ENCODE assay signal across 8 cellular contexts in the genomic region with DNA sequence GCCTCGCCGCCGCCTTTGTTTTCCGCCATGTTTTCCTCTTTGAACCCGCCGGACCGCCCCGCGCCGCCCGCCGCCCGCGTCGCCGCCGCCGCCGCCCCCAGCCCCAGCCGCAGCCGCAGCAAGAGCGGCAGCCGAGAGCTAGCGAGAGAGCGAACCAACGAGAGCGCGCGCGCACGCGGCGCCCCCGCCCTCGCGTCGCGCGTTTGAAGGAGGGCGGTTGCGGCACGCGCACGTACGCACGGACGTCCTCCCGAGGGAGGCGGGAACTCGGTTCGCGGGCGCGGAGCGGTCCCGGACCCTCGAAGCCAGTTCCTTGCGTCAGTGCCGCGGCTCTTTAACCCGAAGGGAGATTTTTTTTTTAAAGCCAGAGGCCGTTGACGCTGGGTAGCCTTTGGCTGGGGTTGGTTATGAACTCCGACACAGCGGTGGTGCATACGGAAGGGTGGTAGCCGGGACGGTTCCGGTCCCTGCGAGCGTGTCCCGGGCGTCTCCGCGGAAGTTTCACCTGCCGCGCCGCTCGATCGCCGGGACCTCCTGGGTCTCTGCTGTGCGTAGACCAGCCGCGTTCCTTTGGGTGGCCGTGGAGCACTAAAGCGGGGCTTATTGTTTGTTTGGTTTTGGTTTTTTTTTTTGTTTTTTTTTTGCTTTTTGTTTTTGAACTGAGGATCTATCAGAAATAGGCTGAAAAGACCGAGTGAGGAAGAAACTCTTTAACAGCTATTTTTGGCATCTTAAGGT. TPM values are rescaled to one million over a fixed set of nuclear protein-coding genes. Genes with fewer than 3 reads are reported as not detected.
DNase-seq lines count a peak whose midpoint lies in the region; ATAC-seq lines count a peak whose summit lies in the region.

A gene (minus strand): TSS at position 156 of the 738 bp plus-strand sequence. CDS start 127 bp downstream, at position 29.

- H3K9me3 ChIP-seq in endocrine pancreas (ENCODE audit: control insufficient read depth, low read length), result no peaks in the 10 kb centered on the region

- H3K27me3 Mint-ChIP-seq in activated CD8-positive, alpha-beta memory T cell treated with anti-CD3 and anti-CD28 coated beads, Interleukin-2, amount 10 ng/mL, durations not matched to agents 7 days and 5 days, result no peaks in the 10 kb centered on the region

- no peak within 1 kb of the TSS for H2BK15ac ChIP-seq in mesendoderm (replicated peaks; ENCODE audit: low read depth)

- no peak within 1 kb of the TSS for H2BK120ac ChIP-seq in mesendoderm (ENCODE audit: low read depth, low read length)

- H3K9me3 Mint-ChIP-seq in activated CD8-positive, alpha-beta memory T cell treated with anti-CD3 and anti-CD28 coated beads, Interleukin-2, amount 10 ng/mL, durations not matched to agents 7 days and 5 days (ENCODE audit: low read depth), result no peaks in the 10 kb centered on the region

- H3K9ac ChIP-seq in endocrine pancreas (ENCODE audit: control insufficient read depth, insufficient read depth, low read length), result peak within 1 kb of the TSS; percentile 78
- peak within 1 kb of the TSS; percentile 94 for H3K9ac ChIP-seq in mesendoderm (ENCODE audit: low read length)

- peaks cover 41% of the 10 kb centered on the region for H3K79me2 ChIP-seq in mesendoderm (ENCODE audit: control insufficient read depth, insufficient read depth, low read length)

- H3K36me3 ChIP-seq in endocrine pancreas (ENCODE audit: control insufficient read depth, insufficient read depth, low read length) (no peaks in the 10 kb centered on the region), mesendoderm (ENCODE audit: control insufficient read depth, insufficient read depth, low read length) (no peaks in the 10 kb centered on the region)

- peak within 1 kb of the TSS; percentile 89 for H3K4me3 ChIP-seq in endocrine pancreas (ENCODE audit: control insufficient read depth, insufficient read depth, low read length)
- peak within 1 kb of the TSS; percentile 87 for H3K4me3 ChIP-seq in mesendoderm (ENCODE audit: low read length)

- peak within 1 kb of the TSS; percentile 98 for H3K27ac Mint-ChIP-seq in activated CD8-positive, alpha-beta memory T cell treated with anti-CD3 and anti-CD28 coated beads, Interleukin-2, amount 10 ng/mL, durations not matched to agents 7 days and 5 days

- peak within 1 kb of the TSS; percentile 98 for H3K4me2 ChIP-seq in mesendoderm (ENCODE audit: low read length)

- H3K56ac ChIP-seq in mesendoderm (ENCODE audit: low read length), result peak within 1 kb of the TSS; percentile 99

- peaks cover 11% of the 10 kb centered on the region for H3K79me1 ChIP-seq in mesendoderm (ENCODE audit: low read length)

- H3K4me1 Mint-ChIP-seq in activated CD8-positive, alpha-beta memory T cell treated with anti-CD3 and anti-CD28 coated beads, Interleukin-2, amount 10 ng/mL, durations not matched to agents 7 days and 5 days, result peaks cover 45% of the 10 kb centered on the region

- peak within 1 kb of the TSS; percentile 95 for H3K4me3 Mint-ChIP-seq in activated CD8-positive, alpha-beta memory T cell treated with anti-CD3 and anti-CD28 coated beads, Interleukin-2, amount 10 ng/mL, durations not matched to agents 7 days and 5 days

- peak within 1 kb of the TSS; percentile 61 for H3K4ac ChIP-seq in mesendoderm (ENCODE audit: low read depth, low read length)

- H3K36me3 Mint-ChIP-seq in activated CD8-positive, alpha-beta memory T cell treated with anti-CD3 and anti-CD28 coated beads, Interleukin-2, amount 10 ng/mL, durations not matched to agents 7 days and 5 days, result peaks cover 20% of the 10 kb centered on the region

- H2AK5ac ChIP-seq in mesendoderm (ENCODE audit: low read length), result no peak within 1 kb of the TSS

- H3K23ac ChIP-seq in mesendoderm (ENCODE audit: low read length), result peak within 1 kb of the TSS; percentile 92

- H3K4me1 ChIP-seq in endocrine pancreas (ENCODE audit: control insufficient read depth, insufficient read depth, low read length), result peaks cover 5% of the 10 kb centered on the region
- peaks cover 13% of the 10 kb centered on the region for H3K4me1 ChIP-seq in mesendoderm (ENCODE audit: control insufficient read depth, low read depth, low read length)

- WGBS in mesendoderm (ENCODE audit: extremely low coverage, insufficient coverage, low lambda C conversion rate), result no CpG with 5 or more reads among the region's 87 CpGs

- H3K18ac ChIP-seq in mesendoderm (ENCODE audit: low read length), result peak within 1 kb of the TSS; percentile 88

- H3K27ac ChIP-seq in mesendoderm (ENCODE audit: low read depth, low read length), result peak within 1 kb of the TSS; percentile 86

- DNase-seq in COR-L47 (lab: John Stamatoyannopoulos, UW) (peak; percentile 91), HT1080 (ENCODE audit: low read depth) (peak; percentile 88), NOMO-1 (lab: John Stamatoyannopoulos, UW; ENCODE audit: unreplicated experiment in 2 of 2) (peak; percentile 85 to 91), mesendoderm (peak; percentile 96)
- DNase-seq in activated CD8-positive, alpha-beta memory T cell treated with anti-CD3 and anti-CD28 coated beads, Interleukin-2, amount 10 ng/mL, durations not matched to agents 7 days and 5 days, result peak; percentile 93
- peak; percentile 90 for DNase-seq in stimulated activated CD8-positive, alpha-beta memory T cell treated with anti-CD3 and anti-CD28 coated beads, Interleukin-12 subunit alpha, Interleukin-12 subunit beta, amount 100 ng/mL, for 4 hours (ENCODE audit: low read depth)

- no peak within 1 kb of the TSS for H2BK5ac ChIP-seq in mesendoderm (ENCODE audit: low read length)

- CTCF ChIA-PET in activated CD8-positive, alpha-beta memory T cell treated with anti-CD3 and anti-CD28 coated beads, Interleukin-2, amount 10 ng/mL, durations not matched to agents 7 days and 5 days (lab: Charles Lee), result interaction anchor here (0.6 to 2.0 kb wide), 8 partner anchors 11 to 532 kb away, joined by 3 to 5 read pairs (median 3); a partner anchor contains a TSS

- no peak within 1 kb of the TSS for H4K5ac ChIP-seq in mesendoderm (ENCODE audit: low read length)

- no peaks in the 10 kb centered on the region for H3K27me3 ChIP-seq in endocrine pancreas (ENCODE audit: control insufficient read depth, insufficient read depth, low read length)
- no peaks in the 10 kb centered on the region for H3K27me3 ChIP-seq in mesendoderm (ENCODE audit: insufficient read depth, low read length, poor library complexity)

- peak; percentile 64 for ATAC-seq in GM21367 (IDR thresholded peaks at IDR 0.05; ENCODE audit: unreplicated experiment)
- ATAC-seq in activated CD8-positive, alpha-beta memory T cell treated with anti-CD3 and anti-CD28 coated beads, Interleukin-2, amount 10 ng/mL, durations not matched to agents 7 days and 5 days, result peak; percentile 82

- no peak within 1 kb of the TSS for H4K8ac ChIP-seq in mesendoderm (ENCODE audit: low read depth, low read length)

RNA-seq across cellular contexts. Expression of the gene that starts here (rescaled TPM):
- 23.4 and 40.5 TPM in 2 replicates for total RNA-seq in HT1080 (2014; rRNA removed; shearing (Covaris generic))
- 11.5 and 18.0 TPM in 2 replicates for polyA plus RNA-seq in HT1080 (2015; cell fraction: cytosol; rRNA removed)
- polyA plus RNA-seq in HT1080 (2015; cell fraction: nucleus; rRNA removed), result 28.7 and 30.5 TPM in 2 replicates
- total RNA-seq in activated CD8-positive, alpha-beta memory T cell treated with anti-CD3 and anti-CD28 coated beads, Interleukin-2, amount 10 ng/mL, durations not matched to agents 7 days and 5 days, result 10 to 100 TPM; 39.0 to 40.1 TPM
- 40.8 TPM for polyA plus RNA-seq in mesendoderm (2013, experiment 1 of 2)
- 43.8 TPM for polyA plus RNA-seq in mesendoderm (2013, experiment 2 of 2)

Comparison
In these comparisons a context has a peak if more than half of its experiments do, and no peak if none do; other contexts are left out.
1. Peak in every context shown above with its lines: DNase-seq, ATAC-seq, H3K4me3 ChIP-seq and H3K27ac ChIP-seq.